Comparison of ENCODE assay signal across 15 cellular contexts in the genomic region with DNA sequence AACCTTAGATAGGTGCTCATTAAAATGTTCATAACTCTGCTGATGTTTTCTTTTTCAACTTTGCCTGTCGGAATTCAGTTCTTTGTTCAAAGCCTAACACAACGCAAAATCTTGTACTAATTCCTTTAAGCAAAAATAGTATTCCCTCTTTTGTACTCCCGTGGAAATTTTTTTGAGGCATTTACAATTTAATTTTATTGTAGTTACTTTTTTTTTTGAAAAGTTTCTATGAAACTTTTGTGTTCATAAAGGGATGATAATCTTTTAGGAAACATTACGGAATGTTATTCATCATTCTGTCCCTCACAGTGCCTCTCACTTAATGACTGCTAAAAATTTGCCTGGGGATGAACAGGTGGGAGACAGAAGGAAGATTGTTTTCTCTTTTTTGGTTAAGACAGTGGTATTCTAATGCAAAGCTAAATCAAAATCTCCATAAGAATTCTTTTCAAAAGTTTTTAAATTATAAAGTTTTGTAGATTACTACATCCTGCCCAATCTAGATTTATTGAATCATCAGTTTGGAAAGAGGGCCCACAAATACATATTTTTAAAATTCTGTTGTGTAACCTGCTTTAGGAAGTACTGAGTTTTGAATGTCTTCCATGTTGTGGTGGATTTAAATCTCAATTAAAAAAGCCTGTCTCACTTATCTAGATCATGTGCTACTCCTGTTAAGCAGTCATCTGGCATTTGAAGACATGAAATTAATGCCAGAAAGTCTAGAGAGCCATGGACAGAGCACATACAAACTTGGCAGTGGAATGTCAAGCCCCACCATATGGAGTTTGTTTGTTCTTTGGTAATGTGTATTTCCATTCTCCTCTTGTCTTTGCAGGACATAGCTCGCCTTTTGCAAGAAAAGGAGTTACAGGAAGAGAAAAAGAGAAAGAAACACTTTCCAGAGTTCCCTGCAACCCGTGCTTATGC. TPM values are rescaled to one million over a fixed set of nuclear protein-coding genes. Genes with fewer than 3 reads are reported as not detected.
DNase-seq lines count a peak whose midpoint lies in the region; ATAC-seq and TF ChIP-seq lines count a peak whose summit lies in the region.
"Had no signal": no experiment of that assay in that cellular context is flagged by ENCODE, and none has a peak within 500 bp of the region (broad histone marks: within the 10 kb centered on the region; RNA-seq: fewer than 3 reads in every experiment).

No MANE protein-coding gene starts in this region.

- H3K9ac ChIP-seq in GM23248 = no peak overlapping the region
- no peak overlapping the region for H3K9ac ChIP-seq in SK-N-MC (ENCODE audit: insufficient read length)
- no peak overlapping the region for H3K9ac ChIP-seq in mammary epithelial cell (ENCODE audit: insufficient read depth, low read length)

- no peaks in the 10 kb centered on the region for H3K9me2 ChIP-seq in GM23248 (ENCODE audit: insufficient read depth)

- TF ChIP-seq CTCF in mammary epithelial cell (conservative IDR thresholded peaks at IDR 0.05 in 1 of 2, IDR thresholded peaks at IDR 0.05 in 1 of 2; ENCODE audit: extremely low read depth in 1 of 2, insufficient read depth in 1 of 2, low read depth in 1 of 2, low read length in 2 of 2) = no peak

- no peaks in the 10 kb centered on the region for H3K9me3 Mint-ChIP-seq in stimulated activated memory B cell treated with anti-CD40 and anti-IgM and Interleukin-4, amounts not matched to agents 10 μg/mL and 1 μg/mL and 100 μg/mL, for 72 hours

- dilution Hi-C loops in mammary epithelial cell (cut with HindIII; ENCODE audit: low sequenced_read_pairs) = no loop called here

- no peaks in the 10 kb centered on the region for H4K20me1 ChIP-seq in GM23248 (ENCODE audit: insufficient read depth)
- H4K20me1 ChIP-seq in mammary epithelial cell (ENCODE audit: insufficient read depth, low read length) = no peaks in the 10 kb centered on the region

- H3K9me3 ChIP-seq in GM23248 (ENCODE audit: low read depth) (no peaks in the 10 kb centered on the region), SK-N-MC (ENCODE audit: low read depth, low read length) (no peaks in the 10 kb centered on the region), mammary epithelial cell (replicated peaks; ENCODE audit: insufficient read depth, low read length) (no peaks in the 10 kb centered on the region)
- H3K9me3 ChIP-seq: heart left ventricle had no signal

- peaks cover 8% of the 10 kb centered on the region; the same call in 1 of the 2 replicates for H3F3A ChIP-seq in GM23248 (ENCODE audit: insufficient read depth)

- H3K27ac Mint-ChIP-seq in stimulated activated memory B cell treated with anti-CD40 and anti-IgM and Interleukin-4, amounts not matched to agents 10 μg/mL and 1 μg/mL and 100 μg/mL, for 72 hours = peak overlapping the region; percentile 28
- H3K27ac Mint-ChIP-seq: activated naive CD8-positive, alpha-beta T cell; CD4-positive, CD25-positive, alpha-beta regulatory T cell had no signal

- H3K36me3 ChIP-seq in GM23248 (ENCODE audit: low read depth) (peaks cover 25% of the 10 kb centered on the region), SK-N-MC (ENCODE audit: insufficient read depth, low read length) (peaks cover 27% of the 10 kb centered on the region), mammary epithelial cell (ENCODE audit: insufficient read depth, low read length) (peaks cover 24% of the 10 kb centered on the region)

- peaks cover 51% of the 10 kb centered on the region for H3K36me3 Mint-ChIP-seq in stimulated activated memory B cell treated with anti-CD40 and anti-IgM and Interleukin-4, amounts not matched to agents 10 μg/mL and 1 μg/mL and 100 μg/mL, for 72 hours
- H3K36me3 Mint-ChIP-seq: activated naive CD8-positive, alpha-beta T cell had no signal

- H3K4me1 ChIP-seq in GM23248 (ENCODE audit: insufficient read depth) = peaks cover 28% of the 10 kb centered on the region
- peaks cover 6% of the 10 kb centered on the region for H3K4me1 ChIP-seq in mammary epithelial cell (ENCODE audit: insufficient read depth, low read length)

- H3K4me2 ChIP-seq in GM23248 (ENCODE audit: unreplicated experiment) (no peak overlapping the region), mammary epithelial cell (ENCODE audit: insufficient read depth, low read depth, low read length) (no peak overlapping the region)

- intact Hi-C loops in mammary epithelial cell (cut with micrococcal nuclease) = no loop called here

- H3K4me3 ChIP-seq in GM23248 (no peak overlapping the region), SK-N-MC (no peak overlapping the region), mammary epithelial cell (replicated peaks in 1 of 3; ENCODE audit: insufficient read depth in 1 of 3, low read depth in 2 of 3, low read length in 3 of 3) (no peak overlapping the region)
- H3K4me3 ChIP-seq: heart left ventricle had no signal

- in situ Hi-C loops in GM23248 (cut with MboI) (no loop called here), mammary epithelial cell (cut with MboI; ENCODE audit: low sequenced_read_pairs in 2 of 2) (no loop called here)

- no peaks in the 10 kb centered on the region for H3K27me3 Mint-ChIP-seq in stimulated activated memory B cell treated with anti-CD40 and anti-IgM and Interleukin-4, amounts not matched to agents 10 μg/mL and 1 μg/mL and 100 μg/mL, for 72 hours
- H3K27me3 Mint-ChIP-seq: activated naive CD8-positive, alpha-beta T cell; CD4-positive, CD25-positive, alpha-beta regulatory T cell had no signal

- no TSS peak for BruUV-seq in mammary epithelial cell (replicated peaks; lab: Mats Ljungman, UMichigan)

- H3K79me2 ChIP-seq in GM23248 (ENCODE audit: insufficient read depth) = peaks cover 36% of the 10 kb centered on the region
- H3K79me2 ChIP-seq in mammary epithelial cell (ENCODE audit: insufficient read depth, low read length) = peaks cover 9% of the 10 kb centered on the region

- CTCF ChIA-PET in mammary epithelial cell (lab: Charles Lee; ENCODE audit: low non-redundant PET) = no interaction called here

- 51 to 52% methylated on average over 6 of the region's 6 CpGs for WGBS in GM23248 (ENCODE audit: low coverage in 1 of 2, low lambda C conversion rate in 2 of 2, missing lambda C conversion rate in 2 of 2), 2 experiments
- 33% methylated on average over 6 of the region's 6 CpGs for WGBS in mammary epithelial cell (ENCODE audit: low coverage, missing lambda C conversion rate)

- H3K27me3 ChIP-seq in GM23248 (replicated peaks; ENCODE audit: insufficient read depth) = no peaks in the 10 kb centered on the region
- no peaks in the 10 kb centered on the region for H3K27me3 ChIP-seq in mammary epithelial cell (ENCODE audit: insufficient read depth, low read length)
- H3K27me3 ChIP-seq: heart left ventricle had no signal

- H3K27ac ChIP-seq in GM23248 (no peak overlapping the region), SK-N-MC (0 out of 2 replicates have a peak overlapping the region, but pooled peaks have one; percentile 2), mammary epithelial cell (ENCODE audit: insufficient read depth, low read depth, low read length) (no peak overlapping the region)
- H3K27ac ChIP-seq: heart left ventricle had no signal

- peaks cover 22% of the 10 kb centered on the region for H3K4me1 Mint-ChIP-seq in stimulated activated memory B cell treated with anti-CD40 and anti-IgM and Interleukin-4, amounts not matched to agents 10 μg/mL and 1 μg/mL and 100 μg/mL, for 72 hours

- no peak overlapping the region for H3K4me3 Mint-ChIP-seq in stimulated activated memory B cell treated with anti-CD40 and anti-IgM and Interleukin-4, amounts not matched to agents 10 μg/mL and 1 μg/mL and 100 μg/mL, for 72 hours
- H3K4me3 Mint-ChIP-seq: activated naive CD8-positive, alpha-beta T cell; CD4-positive, CD25-positive, alpha-beta regulatory T cell had no signal

- peak; percentile 40 for DNase-seq in GM23248
- DNase-seq in SK-N-MC (ENCODE audit: low read depth, low spot score) = no peak
- peak; percentile 83 for DNase-seq in fibroblast of the conjunctiva (ENCODE audit: low read depth)
- no peak for DNase-seq in mammary epithelial cell
- no peak for DNase-seq in hypothalamus (lab: John Stamatoyannopoulos, UW)
- DNase-seq: activated CD4-positive, alpha-beta T cell treated with anti-CD3 and anti-CD28 coated beads for 48 hours; caudate nucleus; CD4-positive, CD25-positive, alpha-beta regulatory T cell; heart left ventricle; left cardiac atrium; NCI-H2029 had no signal

- ATAC-seq in stimulated activated memory B cell treated with anti-CD40 and anti-IgM and Interleukin-4, amounts not matched to agents 10 μg/mL and 1 μg/mL and 100 μg/mL, for 72 hours = no peak
- no peak for ATAC-seq in GM18858 (IDR thresholded peaks at IDR 0.05; ENCODE audit: unreplicated experiment)

- H2AFZ ChIP-seq in GM23248 (no peak overlapping the region), mammary epithelial cell (ENCODE audit: low read depth, low read length) (no peak overlapping the region)

RNA-seq across cellular contexts. Expression of a gene that starts 39.0 kb away (rescaled TPM):
- under 0.01 and 0.22 TPM in 2 replicates for total RNA-seq in GM23248 (2014; rRNA removed; shearing (Covaris generic))
- 0.23 and 0.61 TPM in 2 replicates for polyA plus RNA-seq in GM23248 (2016; fragmentation: Nextera tagmentation; extraction: Ambion mirVana)
- under 1 TPM in 1 of 2 donors, not detected in 1; 0.42 TPM for total RNA-seq in mammary epithelial cell
- 0.05 TPM for polyA plus RNA-seq in mammary epithelial cell
- not detected for polyA minus RNA-seq in mammary epithelial cell
- total RNA-seq: CD4-positive, CD25-positive, alpha-beta regulatory T cell; Daoy had no signal
- polyA plus RNA-seq: CD4-positive, CD25-positive, alpha-beta regulatory T cell had no signal

RNA-seq across cellular contexts. Expression of a gene that starts 40.2 kb away (rescaled TPM):
- total RNA-seq in GM23248 (2014; rRNA removed; shearing (Covaris generic)) = 68.6 and 80.7 TPM in 2 replicates
- polyA plus RNA-seq in GM23248 (2016; fragmentation: Nextera tagmentation; extraction: Ambion mirVana) = 61.8 and 63.0 TPM in 2 replicates
- total RNA-seq in mammary epithelial cell = 10 to 100 TPM; 74.8 to 85.0 TPM
- 36.5 TPM for polyA plus RNA-seq in mammary epithelial cell
- 28.9 TPM for polyA minus RNA-seq in mammary epithelial cell

Comparison
In these comparisons a context has a peak if more than half of its experiments do, and no peak if none do; other contexts are left out.
1. DNase-seq: peak in GM23248 (single experiment) and fibroblast of the conjunctiva (single experiment); none in SK-N-MC (single experiment), mammary epithelial cell (single experiment) and hypothalamus (0 of 51).